In the genomic region with DNA sequence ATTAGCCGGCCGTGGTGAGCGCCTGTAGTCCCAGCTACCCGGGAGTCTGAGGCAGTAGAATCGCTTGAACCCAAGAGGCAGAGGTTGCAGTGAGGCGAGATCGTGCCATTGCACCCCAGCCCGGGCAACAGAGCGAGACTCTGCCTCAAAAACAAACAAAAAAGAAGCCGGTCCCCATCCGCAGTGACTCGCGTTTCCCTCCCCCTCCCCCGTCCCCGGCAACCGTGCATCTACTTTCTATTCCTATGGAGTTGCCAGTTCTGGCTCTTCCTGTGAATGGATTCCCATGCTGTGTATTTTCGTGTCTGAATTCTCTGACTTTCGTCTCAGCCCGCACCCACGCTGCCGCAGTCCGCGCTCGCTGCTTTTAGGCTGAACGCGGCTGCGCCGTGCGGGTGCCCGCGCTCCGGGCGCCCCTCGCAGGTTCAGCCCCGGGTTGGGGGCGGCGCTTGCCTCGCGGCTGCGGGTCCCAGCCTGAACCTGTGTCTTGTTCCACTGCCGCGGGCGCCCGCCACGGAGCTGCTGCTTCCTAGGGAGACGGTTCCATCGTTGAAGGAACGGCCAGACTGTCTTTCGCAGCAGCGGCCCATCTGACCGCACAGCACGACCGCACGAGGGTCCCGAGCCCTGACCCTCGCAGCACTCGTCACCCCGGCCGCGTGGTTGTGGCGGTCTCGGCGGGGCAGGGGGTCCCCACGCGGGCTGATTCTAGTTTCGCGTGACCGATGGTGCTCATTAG, we compare ENCODE assay signal across 1 cellular context.
A peak's percentile ranks its signal among the peaks of the same experiment; 100 is the strongest.
TF ChIP-seq lines count a peak whose summit lies in the region.

No MANE protein-coding gene starts in this region.

TF ChIP-seq in K562, 482 proteins besides CTCF, POLR2A, EP300 and RAD21 (continued from another document and continues in another):
- TF ChIP-seq, protein P1, sequence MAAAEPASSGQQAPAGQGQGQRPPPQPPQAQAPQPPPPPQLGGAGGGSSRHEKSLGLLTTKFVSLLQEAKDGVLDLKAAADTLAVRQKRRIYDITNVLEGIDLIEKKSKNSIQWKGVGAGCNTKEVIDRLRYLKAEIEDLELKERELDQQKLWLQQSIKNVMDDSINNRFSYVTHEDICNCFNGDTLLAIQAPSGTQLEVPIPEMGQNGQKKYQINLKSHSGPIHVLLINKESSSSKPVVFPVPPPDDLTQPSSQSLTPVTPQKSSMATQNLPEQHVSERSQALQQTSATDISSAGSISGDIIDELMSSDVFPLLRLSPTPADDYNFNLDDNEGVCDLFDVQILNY (CRISPR knock-in tag; IDR thresholded peaks at IDR 0.05) = no peak
- TF ChIP-seq RCOR1 (IDR thresholded peaks at IDR 0.05; ENCODE audit: borderline replicate concordance in 1 of 2, low read depth in 2 of 2, low read length in 2 of 2) = peak in 1 of 2 experiments; percentile 46; a peak in 1 of 4 replicates
- TF ChIP-seq RBM39 (optimal IDR thresholded peaks at IDR 0.05; ENCODE audit: low read depth, low read length) = no peak
- TF ChIP-seq, protein P2, sequence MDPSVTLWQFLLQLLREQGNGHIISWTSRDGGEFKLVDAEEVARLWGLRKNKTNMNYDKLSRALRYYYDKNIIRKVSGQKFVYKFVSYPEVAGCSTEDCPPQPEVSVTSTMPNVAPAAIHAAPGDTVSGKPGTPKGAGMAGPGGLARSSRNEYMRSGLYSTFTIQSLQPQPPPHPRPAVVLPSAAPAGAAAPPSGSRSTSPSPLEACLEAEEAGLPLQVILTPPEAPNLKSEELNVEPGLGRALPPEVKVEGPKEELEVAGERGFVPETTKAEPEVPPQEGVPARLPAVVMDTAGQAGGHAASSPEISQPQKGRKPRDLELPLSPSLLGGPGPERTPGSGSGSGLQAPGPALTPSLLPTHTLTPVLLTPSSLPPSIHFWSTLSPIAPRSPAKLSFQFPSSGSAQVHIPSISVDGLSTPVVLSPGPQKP (CRISPR knock-in tag; IDR thresholded peaks at IDR 0.05) = no peak
- TF ChIP-seq DPF2 (IDR thresholded peaks at IDR 0.05) = no peak; the same call in 1 of the 2 replicates
- TF ChIP-seq ZNF780A (CRISPR knock-in tag; IDR thresholded peaks at IDR 0.05) = no peak
- TF ChIP-seq CSDE1 (IDR thresholded peaks at IDR 0.05) = no peak
- TF ChIP-seq PHF8 (IDR thresholded peaks at IDR 0.05; ENCODE audit: borderline replicate concordance, low read length) = peak; percentile 64; the same call in 1 of the 2 replicates
- TF ChIP-seq NONO (IDR thresholded peaks at IDR 0.05; ENCODE audit: low read depth in 2 of 2, low read length in 1 of 2) = peak in 1 of 2 experiments; percentile 45; a peak in 1 of 4 replicates
- TF ChIP-seq, protein P3, sequence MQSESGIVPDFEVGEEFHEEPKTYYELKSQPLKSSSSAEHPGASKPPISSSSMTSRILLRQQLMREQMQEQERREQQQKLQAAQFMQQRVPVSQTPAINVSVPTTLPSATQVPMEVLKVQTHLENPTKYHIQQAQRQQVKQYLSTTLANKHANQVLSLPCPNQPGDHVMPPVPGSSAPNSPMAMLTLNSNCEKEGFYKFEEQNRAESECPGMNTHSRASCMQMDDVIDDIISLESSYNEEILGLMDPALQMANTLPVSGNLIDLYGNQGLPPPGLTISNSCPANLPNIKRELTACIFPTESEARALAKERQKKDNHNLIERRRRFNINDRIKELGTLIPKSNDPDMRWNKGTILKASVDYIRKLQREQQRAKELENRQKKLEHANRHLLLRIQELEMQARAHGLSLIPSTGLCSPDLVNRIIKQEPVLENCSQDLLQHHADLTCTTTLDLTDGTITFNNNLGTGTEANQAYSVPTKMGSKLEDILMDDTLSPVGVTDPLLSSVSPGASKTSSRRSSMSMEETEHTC (IDR thresholded peaks at IDR 0.05) = 0 out of 2 replicates have a peak, but pooled peaks have one; percentile 46
- TF ChIP-seq LCOR (CRISPR knock-in tag; IDR thresholded peaks at IDR 0.05) = peak; percentile 25; the same call in 1 of the 2 replicates
- 0 out of 2 replicates have a peak, but pooled peaks have one; percentile 6 for TF ChIP-seq KDM2B (CRISPR knock-in tag; IDR thresholded peaks at IDR 0.05)
- TF ChIP-seq SIN3A (IDR thresholded peaks at IDR 0.05; ENCODE audit: borderline replicate concordance in 2 of 2, control insufficient read depth in 1 of 2, low read depth in 2 of 2, low read length in 2 of 2) = peak; percentile 28 to 36; a peak in 1 of 4 replicates
- no peak for TF ChIP-seq KLF10 (CRISPR knock-in tag; IDR thresholded peaks at IDR 0.05)
- peak; percentile 27; the same call in 1 of the 2 replicates for TF ChIP-seq NR4A1 (CRISPR knock-in tag; IDR thresholded peaks at IDR 0.05)
- TF ChIP-seq NR4A1 (tag; IDR thresholded peaks at IDR 0.05) = no peak
- 0 out of 2 replicates have a peak, but pooled peaks have one; percentile 16 for TF ChIP-seq HLTF (IDR thresholded peaks at IDR 0.05)
- TF ChIP-seq, protein P4, sequence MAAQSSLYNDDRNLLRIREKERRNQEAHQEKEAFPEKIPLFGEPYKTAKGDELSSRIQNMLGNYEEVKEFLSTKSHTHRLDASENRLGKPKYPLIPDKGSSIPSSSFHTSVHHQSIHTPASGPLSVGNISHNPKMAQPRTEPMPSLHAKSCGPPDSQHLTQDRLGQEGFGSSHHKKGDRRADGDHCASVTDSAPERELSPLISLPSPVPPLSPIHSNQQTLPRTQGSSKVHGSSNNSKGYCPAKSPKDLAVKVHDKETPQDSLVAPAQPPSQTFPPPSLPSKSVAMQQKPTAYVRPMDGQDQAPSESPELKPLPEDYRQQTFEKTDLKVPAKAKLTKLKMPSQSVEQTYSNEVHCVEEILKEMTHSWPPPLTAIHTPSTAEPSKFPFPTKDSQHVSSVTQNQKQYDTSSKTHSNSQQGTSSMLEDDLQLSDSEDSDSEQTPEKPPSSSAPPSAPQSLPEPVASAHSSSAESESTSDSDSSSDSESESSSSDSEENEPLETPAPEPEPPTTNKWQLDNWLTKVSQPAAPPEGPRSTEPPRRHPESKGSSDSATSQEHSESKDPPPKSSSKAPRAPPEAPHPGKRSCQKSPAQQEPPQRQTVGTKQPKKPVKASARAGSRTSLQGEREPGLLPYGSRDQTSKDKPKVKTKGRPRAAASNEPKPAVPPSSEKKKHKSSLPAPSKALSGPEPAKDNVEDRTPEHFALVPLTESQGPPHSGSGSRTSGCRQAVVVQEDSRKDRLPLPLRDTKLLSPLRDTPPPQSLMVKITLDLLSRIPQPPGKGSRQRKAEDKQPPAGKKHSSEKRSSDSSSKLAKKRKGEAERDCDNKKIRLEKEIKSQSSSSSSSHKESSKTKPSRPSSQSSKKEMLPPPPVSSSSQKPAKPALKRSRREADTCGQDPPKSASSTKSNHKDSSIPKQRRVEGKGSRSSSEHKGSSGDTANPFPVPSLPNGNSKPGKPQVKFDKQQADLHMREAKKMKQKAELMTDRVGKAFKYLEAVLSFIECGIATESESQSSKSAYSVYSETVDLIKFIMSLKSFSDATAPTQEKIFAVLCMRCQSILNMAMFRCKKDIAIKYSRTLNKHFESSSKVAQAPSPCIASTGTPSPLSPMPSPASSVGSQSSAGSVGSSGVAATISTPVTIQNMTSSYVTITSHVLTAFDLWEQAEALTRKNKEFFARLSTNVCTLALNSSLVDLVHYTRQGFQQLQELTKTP (IDR thresholded peaks at IDR 0.05; ENCODE audit: low read depth in 1 of 2, partially characterized antibody in 2 of 2) = peak in 1 of 2 experiments; percentile 76
- no peak; the same call in 1 of the 2 replicates for TF ChIP-seq NBN (IDR thresholded peaks at IDR 0.05; ENCODE audit: low read depth)
- 0 out of 2 replicates have a peak, but pooled peaks have one; percentile 39 for TF ChIP-seq ZNF589 (CRISPR knock-in tag; IDR thresholded peaks at IDR 0.05; ENCODE audit: low read depth)
- TF ChIP-seq HDAC2 (IDR thresholded peaks at IDR 0.05) = 0 out of 2 replicates have a peak, but pooled peaks have one; percentile 73
- TF ChIP-seq, protein P5, sequence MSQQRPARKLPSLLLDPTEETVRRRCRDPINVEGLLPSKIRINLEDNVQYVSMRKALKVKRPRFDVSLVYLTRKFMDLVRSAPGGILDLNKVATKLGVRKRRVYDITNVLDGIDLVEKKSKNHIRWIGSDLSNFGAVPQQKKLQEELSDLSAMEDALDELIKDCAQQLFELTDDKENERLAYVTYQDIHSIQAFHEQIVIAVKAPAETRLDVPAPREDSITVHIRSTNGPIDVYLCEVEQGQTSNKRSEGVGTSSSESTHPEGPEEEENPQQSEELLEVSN (IDR thresholded peaks at IDR 0.05; ENCODE audit: borderline replicate concordance in 1 of 2, extremely low read depth in 1 of 2, insufficient read depth in 1 of 2, insufficient read length in 1 of 2, low read depth in 1 of 2, low read length in 1 of 2, poor library complexity in 1 of 2, severe bottlenecking in 1 of 2) = peak; percentile 45 to 84
- peak; percentile 56 for TF ChIP-seq ZNF384 (IDR thresholded peaks at IDR 0.05; ENCODE audit: low read depth, low read length)
- TF ChIP-seq KDM1A (IDR thresholded peaks at IDR 0.05) = peak; percentile 55 to 93
- TF ChIP-seq PHB (CRISPR knock-in tag; IDR thresholded peaks at IDR 0.05) = 0 out of 2 replicates have a peak, but pooled peaks have one; percentile 11
- TF ChIP-seq, protein P6, sequence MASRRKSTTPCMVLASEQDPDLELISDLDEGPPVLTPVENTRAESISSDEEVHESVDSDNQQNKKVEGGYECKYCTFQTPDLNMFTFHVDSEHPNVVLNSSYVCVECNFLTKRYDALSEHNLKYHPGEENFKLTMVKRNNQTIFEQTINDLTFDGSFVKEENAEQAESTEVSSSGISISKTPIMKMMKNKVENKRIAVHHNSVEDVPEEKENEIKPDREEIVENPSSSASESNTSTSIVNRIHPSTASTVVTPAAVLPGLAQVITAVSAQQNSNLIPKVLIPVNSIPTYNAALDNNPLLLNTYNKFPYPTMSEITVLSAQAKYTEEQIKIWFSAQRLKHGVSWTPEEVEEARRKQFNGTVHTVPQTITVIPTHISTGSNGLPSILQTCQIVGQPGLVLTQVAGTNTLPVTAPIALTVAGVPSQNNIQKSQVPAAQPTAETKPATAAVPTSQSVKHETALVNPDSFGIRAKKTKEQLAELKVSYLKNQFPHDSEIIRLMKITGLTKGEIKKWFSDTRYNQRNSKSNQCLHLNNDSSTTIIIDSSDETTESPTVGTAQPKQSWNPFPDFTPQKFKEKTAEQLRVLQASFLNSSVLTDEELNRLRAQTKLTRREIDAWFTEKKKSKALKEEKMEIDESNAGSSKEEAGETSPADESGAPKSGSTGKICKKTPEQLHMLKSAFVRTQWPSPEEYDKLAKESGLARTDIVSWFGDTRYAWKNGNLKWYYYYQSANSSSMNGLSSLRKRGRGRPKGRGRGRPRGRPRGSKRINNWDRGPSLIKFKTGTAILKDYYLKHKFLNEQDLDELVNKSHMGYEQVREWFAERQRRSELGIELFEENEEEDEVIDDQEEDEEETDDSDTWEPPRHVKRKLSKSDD (conservative IDR thresholded peaks at IDR 0.05; ENCODE audit: low read length) = no peak
- TF ChIP-seq CREM (IDR thresholded peaks at IDR 0.05; ENCODE audit: low read depth) = 0 out of 2 replicates have a peak, but pooled peaks have one; percentile 5
- TF ChIP-seq, protein P7, sequence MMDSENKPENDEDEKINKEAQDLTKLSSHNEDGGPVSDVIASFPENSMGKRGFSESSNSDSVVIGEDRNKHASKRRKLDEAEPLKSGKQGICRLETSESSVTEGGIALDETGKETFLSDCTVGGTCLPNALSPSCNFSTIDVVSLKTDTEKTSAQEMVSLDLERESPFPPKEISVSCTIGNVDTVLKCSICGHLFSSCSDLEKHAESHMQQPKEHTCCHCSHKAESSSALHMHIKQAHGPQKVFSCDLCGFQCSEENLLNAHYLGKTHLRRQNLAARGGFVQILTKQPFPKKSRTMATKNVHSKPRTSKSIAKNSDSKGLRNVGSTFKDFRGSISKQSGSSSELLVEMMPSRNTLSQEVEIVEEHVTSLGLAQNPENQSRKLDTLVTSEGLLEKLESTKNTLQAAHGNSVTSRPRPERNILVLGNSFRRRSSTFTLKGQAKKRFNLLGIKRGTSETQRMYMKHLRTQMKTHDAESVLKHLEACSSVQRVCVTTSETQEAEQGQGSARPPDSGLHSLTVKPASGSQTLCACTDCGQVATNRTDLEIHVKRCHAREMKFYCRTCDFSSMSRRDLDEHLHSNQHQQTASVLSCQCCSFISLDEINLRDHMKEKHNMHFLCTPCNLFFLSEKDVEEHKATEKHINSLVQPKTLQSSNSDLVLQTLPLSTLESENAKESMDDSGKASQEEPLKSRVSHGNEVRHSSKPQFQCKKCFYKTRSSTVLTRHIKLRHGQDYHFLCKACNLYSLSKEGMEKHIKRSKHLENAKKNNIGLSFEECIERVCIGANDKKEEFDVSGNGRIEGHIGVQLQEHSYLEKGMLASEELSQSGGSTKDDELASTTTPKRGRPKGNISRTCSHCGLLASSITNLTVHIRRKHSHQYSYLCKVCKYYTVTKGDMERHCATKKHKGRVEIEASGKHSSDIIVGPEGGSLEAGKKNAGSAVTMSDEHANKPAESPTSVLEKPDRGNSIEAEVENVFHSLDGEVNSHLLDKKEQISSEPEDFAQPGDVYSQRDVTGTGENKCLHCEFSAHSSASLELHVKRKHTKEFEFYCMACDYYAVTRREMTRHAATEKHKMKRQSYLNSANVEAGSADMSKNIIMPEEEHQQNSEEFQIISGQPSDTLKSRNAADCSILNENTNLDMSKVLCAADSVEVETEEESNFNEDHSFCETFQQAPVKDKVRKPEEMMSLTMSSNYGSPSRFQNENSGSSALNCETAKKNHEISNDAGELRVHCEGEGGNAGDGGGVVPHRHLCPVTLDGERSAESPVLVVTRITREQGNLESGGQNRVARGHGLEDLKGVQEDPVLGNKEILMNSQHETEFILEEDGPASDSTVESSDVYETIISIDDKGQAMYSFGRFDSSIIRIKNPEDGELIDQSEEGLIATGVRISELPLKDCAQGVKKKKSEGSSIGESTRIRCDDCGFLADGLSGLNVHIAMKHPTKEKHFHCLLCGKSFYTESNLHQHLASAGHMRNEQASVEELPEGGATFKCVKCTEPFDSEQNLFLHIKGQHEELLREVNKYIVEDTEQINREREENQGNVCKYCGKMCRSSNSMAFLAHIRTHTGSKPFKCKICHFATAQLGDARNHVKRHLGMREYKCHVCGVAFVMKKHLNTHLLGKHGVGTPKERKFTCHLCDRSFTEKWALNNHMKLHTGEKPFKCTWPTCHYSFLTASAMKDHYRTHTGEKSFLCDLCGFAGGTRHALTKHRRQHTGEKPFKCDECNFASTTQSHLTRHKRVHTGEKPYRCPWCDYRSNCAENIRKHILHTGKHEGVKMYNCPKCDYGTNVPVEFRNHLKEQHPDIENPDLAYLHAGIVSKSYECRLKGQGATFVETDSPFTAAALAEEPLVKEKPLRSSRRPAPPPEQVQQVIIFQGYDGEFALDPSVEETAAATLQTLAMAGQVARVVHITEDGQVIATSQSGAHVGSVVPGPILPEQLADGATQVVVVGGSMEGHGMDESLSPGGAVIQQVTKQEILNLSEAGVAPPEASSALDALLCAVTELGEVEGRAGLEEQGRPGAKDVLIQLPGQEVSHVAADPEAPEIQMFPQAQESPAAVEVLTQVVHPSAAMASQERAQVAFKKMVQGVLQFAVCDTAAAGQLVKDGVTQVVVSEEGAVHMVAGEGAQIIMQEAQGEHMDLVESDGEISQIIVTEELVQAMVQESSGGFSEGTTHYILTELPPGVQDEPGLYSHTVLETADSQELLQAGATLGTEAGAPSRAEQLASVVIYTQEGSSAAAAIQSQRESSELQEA (IDR thresholded peaks at IDR 0.05; ENCODE audit: low read depth) = no peak
- peak; percentile 74 for TF ChIP-seq FIP1L1 (IDR thresholded peaks at IDR 0.05; ENCODE audit: low read depth, low read length, poor library complexity, severe bottlenecking)
- no peak for TF ChIP-seq HOXB6 (CRISPR knock-in tag; IDR thresholded peaks at IDR 0.05; ENCODE audit: borderline replicate concordance)
- peak; percentile 78 for TF ChIP-seq L3MBTL2 (IDR thresholded peaks at IDR 0.05)
- no peak for TF ChIP-seq ZFP1 (CRISPR knock-in tag; IDR thresholded peaks at IDR 0.05)
- TF ChIP-seq ZNF76 (CRISPR knock-in tag; IDR thresholded peaks at IDR 0.05; ENCODE audit: borderline replicate concordance) = peak; percentile 57; the same call in 1 of the 2 replicates
- no peak for TF ChIP-seq POLR2H (tag; IDR thresholded peaks at IDR 0.05; ENCODE audit: low read depth)
